Comparison of ENCODE assay signal across 20 cellular contexts in genomic region chr6:44705611-44706010, GRCh38.
"Had no signal": no experiment of that assay in that cellular context is flagged by ENCODE, and none has a peak within 500 bp of the region (broad histone marks: within the 10 kb centered on the region; RNA-seq: fewer than 3 reads in every experiment).

No MANE protein-coding gene starts in this region.

- DNase-seq: effector memory CD8-positive, alpha-beta T cell; esophagus squamous epithelium; foreskin fibroblast; immature natural killer cell; left ventricle myocardium inferior; mesenchymal stem cell; midbrain; spleen; stimulated activated CD4-positive, alpha-beta T cell treated with anti-CD3 and anti-CD28 coated beads, Interleukin-15, amount 100 ng/mL, for 24 hours; stimulated activated CD4-positive, alpha-beta T cell treated with anti-CD3 and anti-CD28 coated beads, Interleukin-1b, Interleukin-23, amount 100 ng/mL, for 48 hours; stimulated activated CD4-positive, alpha-beta T cell treated with anti-CD3 and anti-CD28 coated beads, Interleukin-4, amount 100 ng/mL, for 24 hours; stimulated activated naive B cell treated with anti-CD40 and anti-IgM and Interleukin-4, amounts not matched to agents 10 μg/mL and 1 μg/mL and 100 μg/mL, for 72 hours; trophoblast cell had no signal

- FAIRE-seq: colon, keratinocyte had no signal

- H3K27me3 Mint-ChIP-seq: dendritic cell treated with granulocyte-macrophage colony-stimulating factor and Interleukin-4, amounts not matched to agents 40 ng/mL and 50 ng/mL, for 4 days; effector memory CD8-positive, alpha-beta T cell; natural killer cell treated with Interleukin-12 subunit alpha and Interleukin-12 subunit beta and Interleukin-15 and Interleukin-18, amount 100 ng/mL, for 72 hours had no signal

- H3K9me3 Mint-ChIP-seq: dendritic cell treated with granulocyte-macrophage colony-stimulating factor and Interleukin-4, amounts not matched to agents 40 ng/mL and 50 ng/mL, for 4 days; effector memory CD8-positive, alpha-beta T cell; immature natural killer cell had no signal

- ATAC-seq: effector memory CD8-positive, alpha-beta T cell; natural killer cell treated with Interleukin-12 subunit alpha and Interleukin-12 subunit beta and Interleukin-15 and Interleukin-18, amount 100 ng/mL, for 72 hours; sciatic nerve; stimulated activated naive B cell treated with anti-CD40 and anti-IgM and Interleukin-4, amounts not matched to agents 10 μg/mL and 1 μg/mL and 100 μg/mL, for 72 hours had no signal

- H3K9me3 ChIP-seq: esophagus squamous epithelium, left ventricle myocardium inferior, neutrophil, spleen had no signal

- H3K4me1 ChIP-seq: esophagus squamous epithelium, left ventricle myocardium inferior, spleen had no signal

- H3K36me3 Mint-ChIP-seq: immature natural killer cell; stimulated activated naive B cell treated with anti-CD40 and anti-IgM and Interleukin-4, amounts not matched to agents 10 μg/mL and 1 μg/mL and 100 μg/mL, for 72 hours had no signal

- H3K27ac ChIP-seq: esophagus squamous epithelium, left ventricle myocardium inferior, neutrophil, spleen had no signal

- H3K4me3 Mint-ChIP-seq: dendritic cell treated with granulocyte-macrophage colony-stimulating factor and Interleukin-4, amounts not matched to agents 40 ng/mL and 50 ng/mL, for 4 days; effector memory CD8-positive, alpha-beta T cell; immature natural killer cell; stimulated activated naive B cell treated with anti-CD40 and anti-IgM and Interleukin-4, amounts not matched to agents 10 μg/mL and 1 μg/mL and 100 μg/mL, for 72 hours had no signal

- H3K27ac Mint-ChIP-seq: dendritic cell treated with granulocyte-macrophage colony-stimulating factor and Interleukin-4, amounts not matched to agents 40 ng/mL and 50 ng/mL, for 4 days; effector memory CD8-positive, alpha-beta T cell; immature natural killer cell; stimulated activated naive B cell treated with anti-CD40 and anti-IgM and Interleukin-4, amounts not matched to agents 10 μg/mL and 1 μg/mL and 100 μg/mL, for 72 hours had no signal

- H3K27me3 ChIP-seq: esophagus squamous epithelium, neutrophil, spleen had no signal

- H3K4me3 ChIP-seq: esophagus squamous epithelium, left ventricle myocardium inferior, lung, spleen had no signal

- H3K36me3 ChIP-seq: esophagus squamous epithelium, left ventricle myocardium inferior, neutrophil, spleen had no signal

- H3K4me1 Mint-ChIP-seq: immature natural killer cell; stimulated activated naive B cell treated with anti-CD40 and anti-IgM and Interleukin-4, amounts not matched to agents 10 μg/mL and 1 μg/mL and 100 μg/mL, for 72 hours had no signal
